Comparison of ENCODE assay signal across 13 cellular contexts in the genomic region with DNA sequence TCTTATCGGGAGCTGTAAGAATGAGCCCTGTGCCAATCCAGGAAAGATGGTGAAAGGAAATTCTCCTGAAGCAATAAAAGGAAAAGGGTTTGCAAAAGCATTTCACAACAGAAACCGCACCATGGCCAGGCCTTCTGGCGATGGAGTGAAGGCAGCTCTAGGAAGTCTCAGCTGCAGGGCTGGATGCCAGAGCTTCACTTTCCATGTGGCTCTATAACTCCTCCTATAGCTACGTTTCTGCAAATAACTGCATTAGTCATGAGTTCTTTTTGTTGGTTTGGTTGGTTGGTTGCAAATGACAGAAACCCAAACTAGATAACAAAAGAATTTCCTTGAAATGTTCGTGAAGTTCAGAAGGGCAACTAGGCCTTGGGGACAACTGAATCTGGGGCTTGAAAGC.
DNase-seq lines count a peak whose midpoint lies in the region; TF ChIP-seq lines count a peak whose summit lies in the region.
"Had no signal": no experiment of that assay in that cellular context is flagged by ENCODE, and none has a peak within 500 bp of the region (broad histone marks: within the 10 kb centered on the region; RNA-seq: fewer than 3 reads in every experiment).

No MANE protein-coding gene starts in this region.

- H3K27me3 ChIP-seq in breast epithelium (no peaks in the 10 kb centered on the region), fibroblast of lung (ENCODE audit: control insufficient read depth, insufficient read depth, low read length) (no peaks in the 10 kb centered on the region), transverse colon (no peaks in the 10 kb centered on the region), uterus (no peaks in the 10 kb centered on the region)

- intact Hi-C loops in MCF 10A (cut with micrococcal nuclease): loop anchor here (5.0 kb wide), 2 partner anchors 66 to 436 kb away; no protein-coding TSS in a partner anchor
- intact Hi-C loops in breast epithelium (cut with DNase I; ENCODE audit: low total_unique reads): loop anchor here (10.0 kb wide), 1 partner anchor 83 kb away; a partner anchor contains a TSS
- intact Hi-C loops in transverse colon (cut with DNase I; ENCODE audit: low total_unique reads): loop anchor here (10.0 kb wide), 2 partner anchors 193 to 433 kb away; no protein-coding TSS in a partner anchor
- intact Hi-C loops in uterus (cut with DNase I; ENCODE audit: low total_unique reads): loop anchor here (10.0 kb wide), 1 partner anchor 193 kb away; no protein-coding TSS in a partner anchor

- H3K27me3 Mint-ChIP-seq in MCF 10A (ENCODE audit: insufficient read depth, unreplicated experiment): no peaks in the 10 kb centered on the region

- no peaks in the 10 kb centered on the region for H3K9me3 Mint-ChIP-seq in MCF 10A (ENCODE audit: unreplicated experiment)
- H3K9me3 Mint-ChIP-seq: immature natural killer cell had no signal

- TF ChIP-seq POLR2A in breast epithelium (IDR thresholded peaks at IDR 0.05) (no peak), transverse colon (IDR thresholded peaks at IDR 0.05) (no peak), uterus (IDR thresholded peaks at IDR 0.05) (no peak)

- H3K27ac Mint-ChIP-seq in MCF 10A (ENCODE audit: low read depth, unreplicated experiment): peak overlapping the region; percentile 33
- H3K27ac Mint-ChIP-seq: immature natural killer cell had no signal

- WGBS in transverse colon (ENCODE audit: low coverage in 1 of 2), 2 donors: 31 to 49% methylated on average over 4 to 5 of the region's 5 CpGs

- in situ Hi-C loops in transverse colon (cut with MboI; ENCODE audit: low pct_ligation_motif_present in 1 of 4, low pct_unique_long_range_greater_than_20kb in 1 of 4, low sequenced_read_pairs in 3 of 4): loop anchor here (5.0 to 25.0 kb wide), 6 partner anchors 173 to 436 kb away; no protein-coding TSS in a partner anchor

- BruUV-seq in MCF 10A (replicated peaks; lab: Mats Ljungman, UMichigan): no TSS peak

- H3K4me3 ChIP-seq in breast epithelium (no peak overlapping the region), fibroblast of lung (replicated peaks in 1 of 4; ENCODE audit: control extremely low read depth in 1 of 4, insufficient read depth in 1 of 4, low read depth in 3 of 4, low read length in 4 of 4) (no peak overlapping the region), transverse colon (no peak overlapping the region), uterus (no peak overlapping the region)
- H3K4me3 ChIP-seq: GM12878 had no signal

- CTCF ChIA-PET in MCF 10A (lab: Yijun Ruan, JAX): interaction anchor here (0.5 to 5.5 kb wide), 24 partner anchors 11 to 1444 kb away, joined by 3 to 110 read pairs (median 4); no protein-coding TSS in a partner anchor

- H3K27ac ChIP-seq in breast epithelium (no peak overlapping the region), fibroblast of lung (ENCODE audit: insufficient read depth, low read length) (no peak overlapping the region), transverse colon (no peak overlapping the region), uterus (no peak overlapping the region)

- no peak overlapping the region for H3K4me2 ChIP-seq in fibroblast of lung (ENCODE audit: extremely low read depth, insufficient read depth, low read length)
- H3K4me2 ChIP-seq: SK-N-SH had no signal

- no peak overlapping the region for H3K9ac ChIP-seq in fibroblast of lung (ENCODE audit: insufficient read depth, low read length)
- H3K9ac ChIP-seq: SK-N-SH had no signal

- POLR2A ChIA-PET in MCF 10A (lab: Yijun Ruan, JAX): interaction anchor here (0.9 to 1.3 kb wide), 4 partner anchors 9 to 160 kb away, joined by 3 to 4 read pairs (median 3); no protein-coding TSS in a partner anchor

- no peak for TF ChIP-seq CTCF in MCF 10A (IDR thresholded peaks at IDR 0.05; ENCODE audit: unreplicated experiment)
- no peak for TF ChIP-seq CTCF in breast epithelium (IDR thresholded peaks at IDR 0.05)
- no peak for TF ChIP-seq CTCF in fibroblast of lung (conservative IDR thresholded peaks at IDR 0.05 in 1 of 2, IDR thresholded peaks at IDR 0.05 in 1 of 2; ENCODE audit: low read depth in 1 of 2, low read length in 2 of 2)
- no peak for TF ChIP-seq CTCF in transverse colon (IDR thresholded peaks at IDR 0.05)
- no peak for TF ChIP-seq CTCF in uterus (IDR thresholded peaks at IDR 0.05)

- H3K4me1 ChIP-seq in breast epithelium (no peaks in the 10 kb centered on the region), fibroblast of lung (ENCODE audit: control insufficient read depth, extremely low read depth, insufficient read depth, low read length) (no peaks in the 10 kb centered on the region), transverse colon (peaks cover 0 to 19% (median 12%) of the 10 kb centered on the region in 4 donors), uterus (no peaks in the 10 kb centered on the region)

- H3K9me3 ChIP-seq in breast epithelium (no peaks in the 10 kb centered on the region), fibroblast of lung (ENCODE audit: control insufficient read depth, insufficient read depth, low read depth, low read length) (no peaks in the 10 kb centered on the region), transverse colon (no peaks in the 10 kb centered on the region), uterus (no peaks in the 10 kb centered on the region)
- H3K9me3 ChIP-seq: SK-N-SH had no signal

- no peaks in the 10 kb centered on the region for H4K20me1 ChIP-seq in fibroblast of lung (ENCODE audit: control insufficient read depth, extremely low read depth, insufficient read depth, low read length)

- DNase-seq in MCF 10A (ENCODE audit: unreplicated experiment) (peak; percentile 90), breast epithelium (ENCODE audit: low spot score in 2 of 2) (no peak), SIG-M5 (lab: John Stamatoyannopoulos, UW) (peak; percentile 13), fibroblast of lung (ENCODE audit: low read depth in 2 of 2) (peak; percentile 71 to 80), transverse colon (peak; percentile 36), NCI-H345 treated with DMSO at 0.1 percent for 48 hours (lab: John Stamatoyannopoulos, UW; ENCODE audit: unreplicated experiment) (no peak), uterus (no peak), activated gamma-delta T cell treated with Interleukin-2 at 50 U/mL for 16 hours (no peak)
- DNase-seq: immature natural killer cell, NCI-H2081 treated with DMSO at 0.1 percent for 48 hours, occipital lobe, SK-N-SH had no signal

- no peaks in the 10 kb centered on the region for H3K79me2 ChIP-seq in fibroblast of lung (ENCODE audit: control insufficient read depth, insufficient read depth, low read length)

- no peaks in the 10 kb centered on the region for H3K36me3 ChIP-seq in breast epithelium
- no peaks in the 10 kb centered on the region for H3K36me3 ChIP-seq in fibroblast of lung (ENCODE audit: control insufficient read depth, insufficient read depth, low read length)
- H3K36me3 ChIP-seq in transverse colon: no peaks in the 10 kb centered on the region
- no peaks in the 10 kb centered on the region for H3K36me3 ChIP-seq in uterus

- H3K4me3 Mint-ChIP-seq in MCF 10A (ENCODE audit: unreplicated experiment): no peak overlapping the region
- H3K4me3 Mint-ChIP-seq: immature natural killer cell had no signal

- no peak for TF ChIP-seq EP300 in transverse colon (IDR thresholded peaks at IDR 0.05; ENCODE audit: low read depth)

- H3K4me1 Mint-ChIP-seq in MCF 10A (ENCODE audit: insufficient read depth, unreplicated experiment): peaks cover 23% of the 10 kb centered on the region

- H3K36me3 Mint-ChIP-seq in MCF 10A (ENCODE audit: insufficient read depth, unreplicated experiment): no peaks in the 10 kb centered on the region
- H3K36me3 Mint-ChIP-seq: immature natural killer cell had no signal

- H2AFZ ChIP-seq in fibroblast of lung (ENCODE audit: low read length): no peak overlapping the region

Comparison
In these comparisons a context has a peak if more than half of its experiments do, and no peak if none do; other contexts are left out.
1. DNase-seq: peak in MCF 10A (single experiment), SIG-M5 (single experiment), fibroblast of lung (2 of 2) and transverse colon (single experiment); none in breast epithelium (0 of 2), NCI-H345 treated with DMSO at 0.1 percent for 48 hours (single experiment), uterus (0 of 2) and activated gamma-delta T cell treated with Interleukin-2 at 50 U/mL for 16 hours (single experiment).